Comparison of ENCODE assay signal across 8 cellular contexts in the genomic region with DNA sequence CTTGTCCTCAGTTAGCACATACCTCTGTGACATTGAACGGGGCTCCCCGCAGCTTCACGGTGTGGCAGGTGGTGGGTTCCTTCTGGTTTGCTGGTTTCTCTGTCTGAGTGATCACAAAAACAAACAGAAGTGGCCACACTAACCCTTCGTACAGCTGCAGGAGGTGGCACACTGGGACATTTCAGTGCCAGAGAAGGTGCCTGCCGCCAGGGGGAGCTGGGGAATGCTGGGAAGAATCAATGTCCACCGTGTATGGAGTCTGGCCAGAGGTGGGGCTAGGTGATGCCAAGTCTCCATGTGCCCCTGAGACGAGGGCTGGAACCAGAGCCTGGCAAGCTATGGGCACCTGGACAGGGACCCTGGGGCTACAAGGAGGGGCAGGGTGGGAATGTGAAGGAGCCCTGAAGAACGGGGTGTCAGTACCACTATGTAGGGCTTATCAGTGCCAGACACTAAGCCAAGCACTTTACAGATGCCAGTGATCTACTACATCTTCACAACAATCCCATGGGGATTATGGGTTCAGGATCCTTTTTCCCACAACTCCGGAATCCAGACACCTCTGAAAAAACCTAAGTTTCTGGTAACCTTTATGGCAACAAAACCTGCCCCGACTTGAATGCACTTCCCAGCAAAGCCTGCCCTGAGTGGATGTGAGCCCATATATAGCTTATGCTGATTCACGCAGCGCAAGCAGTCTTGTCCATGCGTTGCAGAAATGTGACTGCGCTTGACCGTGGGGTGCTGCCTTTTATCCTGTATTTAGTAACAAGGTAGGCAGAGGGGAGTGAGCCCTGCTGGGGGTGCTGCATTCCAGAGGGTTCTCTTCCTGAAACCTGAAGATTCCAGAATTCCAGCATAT. TPM values are rescaled to one million over a fixed set of nuclear protein-coding genes. Genes with fewer than 3 reads are reported as not detected.
A peak's percentile ranks its signal among the peaks of the same experiment; 100 is the strongest.
DNase-seq lines count a peak whose midpoint lies in the region; ATAC-seq, FAIRE-seq and TF ChIP-seq lines count a peak whose summit lies in the region.

No MANE protein-coding gene starts in this region.

- H3K9me3 Mint-ChIP-seq in natural killer cell treated with Interleukin-12 subunit alpha and Interleukin-12 subunit beta and Interleukin-15 and Interleukin-18, amount 100 ng/mL, for 72 hours, result no peaks in the 10 kb centered on the region
- no peaks in the 10 kb centered on the region for H3K9me3 Mint-ChIP-seq in natural killer cell

- peaks cover 0 to under 1% of the 10 kb centered on the region in 2 donors for H3K4me1 Mint-ChIP-seq in natural killer cell treated with Interleukin-12 subunit alpha and Interleukin-12 subunit beta and Interleukin-15 and Interleukin-18, amount 100 ng/mL, for 72 hours (ENCODE audit: low read depth in 2 of 2)
- no peaks in the 10 kb centered on the region for H3K4me1 Mint-ChIP-seq in natural killer cell

- H3K27me3 Mint-ChIP-seq in natural killer cell treated with Interleukin-12 subunit alpha and Interleukin-12 subunit beta and Interleukin-15 and Interleukin-18, amount 100 ng/mL, for 72 hours, result no peaks in the 10 kb centered on the region
- H3K27me3 Mint-ChIP-seq in natural killer cell (ENCODE audit: low read depth in 2 of 2), result no peaks in the 10 kb centered on the region

- FAIRE-seq in urothelium cell line (lab: Jason Lieb, UNC), result peak; percentile 23

- no peak overlapping the region for H3K27ac Mint-ChIP-seq in natural killer cell treated with Interleukin-12 subunit alpha and Interleukin-12 subunit beta and Interleukin-15 and Interleukin-18, amount 100 ng/mL, for 72 hours
- H3K27ac Mint-ChIP-seq in natural killer cell, result no peak overlapping the region

- ATAC-seq in natural killer cell treated with Interleukin-12 subunit alpha and Interleukin-12 subunit beta and Interleukin-15 and Interleukin-18, amount 100 ng/mL, for 72 hours, result no peak
- ATAC-seq in natural killer cell (no peak), GM21367 (IDR thresholded peaks at IDR 0.05; ENCODE audit: unreplicated experiment) (no peak), GM19467 (IDR thresholded peaks at IDR 0.05; ENCODE audit: unreplicated experiment) (no peak)

- TF ChIP-seq CTCF in natural killer cell (IDR thresholded peaks at IDR 0.05), result no peak
- TF ChIP-seq CTCF in epithelial cell of esophagus (IDR thresholded peaks at IDR 0.05; ENCODE audit: insufficient read depth, low read depth, low read length, missing control alignments), result peak; percentile 68

- H3K4me3 Mint-ChIP-seq in natural killer cell treated with Interleukin-12 subunit alpha and Interleukin-12 subunit beta and Interleukin-15 and Interleukin-18, amount 100 ng/mL, for 72 hours, result no peak overlapping the region
- no peak overlapping the region for H3K4me3 Mint-ChIP-seq in natural killer cell

- H3K4me3 ChIP-seq in epithelial cell of esophagus (ENCODE audit: low read length), result no peak overlapping the region

- intact Hi-C loops in natural killer cell (cut with micrococcal nuclease), result no loop called here

- peaks cover 11% of the 10 kb centered on the region for H3K36me3 Mint-ChIP-seq in natural killer cell treated with Interleukin-12 subunit alpha and Interleukin-12 subunit beta and Interleukin-15 and Interleukin-18, amount 100 ng/mL, for 72 hours
- H3K36me3 Mint-ChIP-seq in natural killer cell, result peaks cover 10% of the 10 kb centered on the region

- DNase-seq in natural killer cell treated with Interleukin-12 subunit alpha and Interleukin-12 subunit beta and Interleukin-15 and Interleukin-18, amount 100 ng/mL, for 72 hours (ENCODE audit: low spot score), result peak; percentile 42
- no peak for DNase-seq in natural killer cell
- peak; percentile 18 for DNase-seq in OCI-M1 (lab: John Stamatoyannopoulos, UW)
- DNase-seq in epithelial cell of esophagus (ENCODE audit: low read depth), result peak; percentile 48
- peak; percentile 61 for DNase-seq in urothelium cell line (ENCODE audit: low spot score)
- DNase-seq in middle frontal gyrus (ENCODE audit: extremely low spot score, low spot score), result no peak

RNA-seq across cellular contexts. Expression of a gene that starts 10.8 kb away (rescaled TPM):
- total RNA-seq in natural killer cell treated with Interleukin-12 subunit alpha and Interleukin-12 subunit beta and Interleukin-15 and Interleukin-18, amount 100 ng/mL, for 72 hours, result 10 to 100 TPM; 46.9 to 77.8 TPM
- 10 to 100 TPM; 49.9 to 70.6 (median 60.9) TPM for total RNA-seq in natural killer cell

Comparison
In these comparisons a context has a peak if more than half of its experiments do, and no peak if none do; other contexts are left out.
1. DNase-seq: peak in natural killer cell treated with Interleukin-12 subunit alpha and Interleukin-12 subunit beta and Interleukin-15 and Interleukin-18, amount 100 ng/mL, for 72 hours (single experiment), OCI-M1 (single experiment), epithelial cell of esophagus (single experiment) and urothelium cell line (single experiment); none in natural killer cell (single experiment) and middle frontal gyrus (single experiment).